ENCODE assay signal across 12 cellular contexts in the genomic region with DNA sequence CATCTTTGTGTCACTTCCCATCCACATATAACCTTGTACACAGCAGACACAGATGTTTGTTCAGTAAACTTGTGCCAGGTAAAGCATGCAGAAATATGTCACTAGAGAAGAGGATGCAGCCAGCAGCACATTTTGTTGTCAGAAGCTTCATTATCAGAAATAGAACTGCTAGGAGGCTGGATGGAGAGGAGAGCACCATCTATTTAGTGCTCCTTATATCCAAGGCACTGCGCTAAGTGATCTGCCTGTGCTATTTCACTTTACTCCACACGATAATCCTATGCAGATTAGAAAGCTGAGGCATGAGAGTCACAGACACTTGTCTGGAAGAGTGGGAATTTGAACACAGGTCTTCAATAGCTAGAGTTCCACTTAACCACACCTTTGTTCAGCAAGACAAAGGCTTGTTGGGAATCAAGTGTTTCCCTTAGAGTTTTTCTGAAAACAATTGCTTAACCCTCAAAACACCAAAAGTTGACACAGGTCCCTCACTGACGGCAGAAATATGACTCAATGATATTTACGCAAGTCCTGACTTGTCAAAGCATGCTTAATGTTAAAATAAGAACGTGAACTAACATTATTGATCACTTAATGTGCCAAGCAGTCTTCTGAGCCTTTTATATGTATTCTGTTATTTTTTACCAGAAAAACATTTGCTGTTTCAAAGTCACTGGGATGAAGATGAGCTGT. TPM values are rescaled to one million over a fixed set of nuclear protein-coding genes. Genes with fewer than 3 reads are reported as not detected.
DNase-seq lines count a peak whose midpoint lies in the region; TF ChIP-seq lines count a peak whose summit lies in the region.
"Had no signal": no experiment of that assay in that cellular context is flagged by ENCODE, and none has a peak within 500 bp of the region (broad histone marks: within the 10 kb centered on the region; RNA-seq: fewer than 3 reads in every experiment).

No MANE protein-coding gene starts in this region.

- H3K27me3 Mint-ChIP-seq in activated naive CD4-positive, alpha-beta T cell treated with anti-CD3 and anti-CD28 coated beads for 36 hours (ENCODE audit: low read depth) = no peaks in the 10 kb centered on the region
- peaks cover 7% of the 10 kb centered on the region for H3K27me3 Mint-ChIP-seq in activated CD4-positive, alpha-beta memory T cell treated with anti-CD3 and anti-CD28 coated beads for 36 hours

- peak overlapping the region; percentile 89 for H3K4me3 Mint-ChIP-seq in activated naive CD4-positive, alpha-beta T cell treated with anti-CD3 and anti-CD28 coated beads for 36 hours
- peak overlapping the region; percentile 99 for H3K4me3 Mint-ChIP-seq in activated CD4-positive, alpha-beta memory T cell treated with anti-CD3 and anti-CD28 coated beads for 36 hours

- TF ChIP-seq CTCF in fibroblast of mammary gland (conservative IDR thresholded peaks at IDR 0.05; ENCODE audit: control insufficient read depth, insufficient read depth, low read depth, low read length) (no peak), coronary artery (IDR thresholded peaks at IDR 0.05) (no peak)

- H3K4me3 ChIP-seq in fibroblast of mammary gland (ENCODE audit: control insufficient read depth, low read depth, low read length) = no peak overlapping the region
- H3K4me3 ChIP-seq in coronary artery = no peak overlapping the region

- H3K9me3 Mint-ChIP-seq in activated naive CD4-positive, alpha-beta T cell treated with anti-CD3 and anti-CD28 coated beads for 36 hours = no peaks in the 10 kb centered on the region
- no peaks in the 10 kb centered on the region for H3K9me3 Mint-ChIP-seq in activated CD4-positive, alpha-beta memory T cell treated with anti-CD3 and anti-CD28 coated beads for 36 hours

- H3K27ac ChIP-seq in substantia nigra (ENCODE audit: low read depth, low read length, poor library complexity, severe bottlenecking) (peak overlapping the region; percentile 98), coronary artery (peak overlapping the region in 1 of 2 donors; percentile 86)

- intact Hi-C loops in activated naive CD4-positive, alpha-beta T cell treated with anti-CD3 and anti-CD28 coated beads for 36 hours (cut with micrococcal nuclease) = loop anchor here (1.0 to 5.0 kb wide), 6 partner anchors 36 to 509 kb away; a partner anchor contains a TSS
- intact Hi-C loops in activated CD4-positive, alpha-beta memory T cell treated with anti-CD3 and anti-CD28 coated beads for 36 hours (cut with micrococcal nuclease) = loop anchor here (1.0 to 2.0 kb wide), 3 partner anchors 64 to 297 kb away; a partner anchor contains a TSS

- peak overlapping the region; percentile 1 for H3K27ac Mint-ChIP-seq in activated naive CD4-positive, alpha-beta T cell treated with anti-CD3 and anti-CD28 coated beads for 36 hours
- H3K27ac Mint-ChIP-seq in activated CD4-positive, alpha-beta memory T cell treated with anti-CD3 and anti-CD28 coated beads for 36 hours = peak overlapping the region; percentile 21

- no peak for DNase-seq in activated naive CD4-positive, alpha-beta T cell treated with anti-CD3 and anti-CD28 coated beads for 36 hours
- no peak for DNase-seq in activated naive CD4-positive, alpha-beta T cell (lab: John Stamatoyannopoulos, UW)
- no peak for DNase-seq in activated CD4-positive, alpha-beta memory T cell treated with anti-CD3 and anti-CD28 coated beads for 36 hours
- DNase-seq in fibroblast of mammary gland (ENCODE audit: low read depth) = peak; percentile 30
- no peak for DNase-seq in substantia nigra (lab: John Stamatoyannopoulos, UW)
- no peak for DNase-seq in SKM-1 (lab: John Stamatoyannopoulos, UW; ENCODE audit: unreplicated experiment)
- DNase-seq in coronary artery (ENCODE audit: low spot score) = no peak
- no peak for DNase-seq in SHP77 (lab: John Stamatoyannopoulos, UW)
- DNase-seq: NCI-H187 treated with DMSO at 0.1 percent for 48 hours had no signal

- CTCF ChIA-PET in activated naive CD4-positive, alpha-beta T cell treated with anti-CD3 and anti-CD28 coated beads for 36 hours (lab: Charles Lee) = interaction anchor here (0.6 to 1.9 kb wide), 9 partner anchors 23 to 1487 kb away, joined by 3 to 10 read pairs (median 4); no protein-coding TSS in a partner anchor
- CTCF ChIA-PET in activated CD4-positive, alpha-beta memory T cell treated with anti-CD3 and anti-CD28 coated beads for 36 hours (lab: Charles Lee) = interaction anchor here (0.6 to 1.8 kb wide), 8 partner anchors 9 to 295 kb away, joined by 3 to 6 read pairs (median 3); no protein-coding TSS in a partner anchor

- peaks cover 15% of the 10 kb centered on the region for H3K36me3 Mint-ChIP-seq in activated naive CD4-positive, alpha-beta T cell treated with anti-CD3 and anti-CD28 coated beads for 36 hours (ENCODE audit: low read depth)
- peaks cover 8% of the 10 kb centered on the region for H3K36me3 Mint-ChIP-seq in activated CD4-positive, alpha-beta memory T cell treated with anti-CD3 and anti-CD28 coated beads for 36 hours

- H3K4me1 Mint-ChIP-seq in activated naive CD4-positive, alpha-beta T cell treated with anti-CD3 and anti-CD28 coated beads for 36 hours (ENCODE audit: low read depth) = peaks cover 21% of the 10 kb centered on the region
- H3K4me1 Mint-ChIP-seq in activated CD4-positive, alpha-beta memory T cell treated with anti-CD3 and anti-CD28 coated beads for 36 hours (ENCODE audit: low read depth) = peaks cover 25% of the 10 kb centered on the region

- POLR2A ChIA-PET in activated CD4-positive, alpha-beta memory T cell treated with anti-CD3 and anti-CD28 coated beads for 36 hours (lab: Charles Lee) = no interaction called here

RNA-seq across cellular contexts. Expression of a gene that starts 1.2 kb away (rescaled TPM):
- 10 to 100 TPM; 42.2 to 43.8 TPM for total RNA-seq in activated naive CD4-positive, alpha-beta T cell treated with anti-CD3 and anti-CD28 coated beads for 36 hours
- 10 to 100 TPM; 35.5 to 36.3 TPM for total RNA-seq in activated CD4-positive, alpha-beta memory T cell treated with anti-CD3 and anti-CD28 coated beads for 36 hours

RNA-seq across cellular contexts. Expression of a gene that starts 1.8 kb away (rescaled TPM):
- not detected for total RNA-seq in activated naive CD4-positive, alpha-beta T cell treated with anti-CD3 and anti-CD28 coated beads for 36 hours
- total RNA-seq in activated CD4-positive, alpha-beta memory T cell treated with anti-CD3 and anti-CD28 coated beads for 36 hours = not detected
- total RNA-seq: epithelial cell of proximal tubule, kidney epithelial cell, SK-MEL-5 had no signal
